2 cellular contexts compared by ENCODE assay signal in genomic region chr6:113936093-113936934, GRCh38.
A peak's percentile ranks its signal among the peaks of the same experiment; 100 is the strongest.
TF ChIP-seq lines count a peak whose summit lies in the region.

No MANE protein-coding gene starts in this region.

TF ChIP-seq in GM23338, 12 proteins besides CTCF, POLR2A, EP300 and RAD21:
- 0 out of 2 replicates have a peak, but pooled peaks have one; percentile 34 for TF ChIP-seq POLR2AphosphoS5 (IDR thresholded peaks at IDR 0.05; ENCODE audit: low read depth)
- TF ChIP-seq ETS1 (IDR thresholded peaks at IDR 0.05): no peak

TF ChIP-seq in IMR-90, 13 proteins besides CTCF, POLR2A, EP300 and RAD21:
- TF ChIP-seq RFX5 (IDR thresholded peaks at IDR 0.05; ENCODE audit: low read depth, low read length) (no peak), SMC3 (IDR thresholded peaks at IDR 0.05; ENCODE audit: low read depth, low read length) (peak; percentile 47), CEBPB (IDR thresholded peaks at IDR 0.05; ENCODE audit: low read depth, low read length) (no peak), ELK1 (IDR thresholded peaks at IDR 0.05; ENCODE audit: borderline replicate concordance, low read depth, low read length) (no peak), MAFK (IDR thresholded peaks at IDR 0.05; ENCODE audit: low read depth, low read length) (no peak), NFE2L2 (IDR thresholded peaks at IDR 0.05; ENCODE audit: low read depth, low read length) (no peak), MXI1 (IDR thresholded peaks at IDR 0.05; ENCODE audit: borderline replicate concordance, low read depth, low read length) (no peak)
TF ChIP-seq in IMR-90: peak in this region for 1.
